Comparison of ENCODE assay signal across 1 cellular context in the genomic region with DNA sequence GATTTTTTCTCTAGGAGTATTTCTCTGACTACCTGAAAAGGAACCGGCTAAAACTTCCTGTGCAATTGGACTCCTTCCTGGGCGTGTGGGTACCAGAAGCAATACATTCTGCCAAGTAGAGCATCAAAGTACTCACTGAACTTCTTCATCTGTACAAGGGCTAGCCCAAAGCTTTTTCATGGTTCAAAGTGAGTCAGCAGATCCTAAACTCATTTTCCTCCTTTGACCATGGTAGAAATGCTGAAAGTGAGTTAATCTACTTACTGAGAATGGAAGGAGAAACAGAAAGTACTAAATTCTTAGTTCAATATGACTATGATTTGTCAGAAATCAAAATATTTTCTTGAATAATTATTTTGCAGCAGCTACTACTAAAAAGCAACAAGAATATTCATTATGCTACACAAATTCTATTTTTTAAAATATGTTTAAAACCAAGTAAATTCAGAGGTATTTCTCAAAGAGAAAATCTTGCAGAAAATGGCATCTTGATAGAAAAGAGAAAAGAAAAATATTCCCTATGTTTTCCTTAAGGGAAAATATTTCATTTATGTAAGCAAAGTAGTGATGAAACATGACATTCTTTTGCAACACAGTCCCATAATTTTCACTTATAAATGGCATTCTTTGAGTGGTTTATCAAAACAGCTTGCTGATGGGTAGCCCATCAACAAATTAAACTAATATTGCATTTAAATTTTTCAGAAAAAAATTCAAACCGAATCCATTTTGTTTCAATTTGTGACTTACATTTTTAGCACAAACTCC.
TF ChIP-seq lines count a peak whose summit lies in the region.

No MANE protein-coding gene starts in this region.

TF ChIP-seq in K562, 482 proteins besides CTCF, POLR2A, EP300 and RAD21 (continued from another document):
- TF ChIP-seq C11orf30 (IDR thresholded peaks at IDR 0.05; ENCODE audit: low read depth): peak; percentile 85
- TF ChIP-seq, protein P1, sequence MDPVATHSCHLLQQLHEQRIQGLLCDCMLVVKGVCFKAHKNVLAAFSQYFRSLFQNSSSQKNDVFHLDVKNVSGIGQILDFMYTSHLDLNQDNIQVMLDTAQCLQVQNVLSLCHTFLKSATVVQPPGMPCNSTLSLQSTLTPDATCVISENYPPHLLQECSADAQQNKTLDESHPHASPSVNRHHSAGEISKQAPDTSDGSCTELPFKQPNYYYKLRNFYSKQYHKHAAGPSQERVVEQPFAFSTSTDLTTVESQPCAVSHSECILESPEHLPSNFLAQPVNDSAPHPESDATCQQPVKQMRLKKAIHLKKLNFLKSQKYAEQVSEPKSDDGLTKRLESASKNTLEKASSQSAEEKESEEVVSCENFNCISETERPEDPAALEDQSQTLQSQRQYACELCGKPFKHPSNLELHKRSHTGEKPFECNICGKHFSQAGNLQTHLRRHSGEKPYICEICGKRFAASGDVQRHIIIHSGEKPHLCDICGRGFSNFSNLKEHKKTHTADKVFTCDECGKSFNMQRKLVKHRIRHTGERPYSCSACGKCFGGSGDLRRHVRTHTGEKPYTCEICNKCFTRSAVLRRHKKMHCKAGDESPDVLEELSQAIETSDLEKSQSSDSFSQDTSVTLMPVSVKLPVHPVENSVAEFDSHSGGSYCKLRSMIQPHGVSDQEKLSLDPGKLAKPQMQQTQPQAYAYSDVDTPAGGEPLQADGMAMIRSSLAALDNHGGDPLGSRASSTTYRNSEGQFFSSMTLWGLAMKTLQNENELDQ (CRISPR knock-in tag; IDR thresholded peaks at IDR 0.05; ENCODE audit: borderline replicate concordance): no peak
- no peak for TF ChIP-seq FUS (optimal IDR thresholded peaks at IDR 0.05; ENCODE audit: low read depth, low read length)
- TF ChIP-seq, protein P2, sequence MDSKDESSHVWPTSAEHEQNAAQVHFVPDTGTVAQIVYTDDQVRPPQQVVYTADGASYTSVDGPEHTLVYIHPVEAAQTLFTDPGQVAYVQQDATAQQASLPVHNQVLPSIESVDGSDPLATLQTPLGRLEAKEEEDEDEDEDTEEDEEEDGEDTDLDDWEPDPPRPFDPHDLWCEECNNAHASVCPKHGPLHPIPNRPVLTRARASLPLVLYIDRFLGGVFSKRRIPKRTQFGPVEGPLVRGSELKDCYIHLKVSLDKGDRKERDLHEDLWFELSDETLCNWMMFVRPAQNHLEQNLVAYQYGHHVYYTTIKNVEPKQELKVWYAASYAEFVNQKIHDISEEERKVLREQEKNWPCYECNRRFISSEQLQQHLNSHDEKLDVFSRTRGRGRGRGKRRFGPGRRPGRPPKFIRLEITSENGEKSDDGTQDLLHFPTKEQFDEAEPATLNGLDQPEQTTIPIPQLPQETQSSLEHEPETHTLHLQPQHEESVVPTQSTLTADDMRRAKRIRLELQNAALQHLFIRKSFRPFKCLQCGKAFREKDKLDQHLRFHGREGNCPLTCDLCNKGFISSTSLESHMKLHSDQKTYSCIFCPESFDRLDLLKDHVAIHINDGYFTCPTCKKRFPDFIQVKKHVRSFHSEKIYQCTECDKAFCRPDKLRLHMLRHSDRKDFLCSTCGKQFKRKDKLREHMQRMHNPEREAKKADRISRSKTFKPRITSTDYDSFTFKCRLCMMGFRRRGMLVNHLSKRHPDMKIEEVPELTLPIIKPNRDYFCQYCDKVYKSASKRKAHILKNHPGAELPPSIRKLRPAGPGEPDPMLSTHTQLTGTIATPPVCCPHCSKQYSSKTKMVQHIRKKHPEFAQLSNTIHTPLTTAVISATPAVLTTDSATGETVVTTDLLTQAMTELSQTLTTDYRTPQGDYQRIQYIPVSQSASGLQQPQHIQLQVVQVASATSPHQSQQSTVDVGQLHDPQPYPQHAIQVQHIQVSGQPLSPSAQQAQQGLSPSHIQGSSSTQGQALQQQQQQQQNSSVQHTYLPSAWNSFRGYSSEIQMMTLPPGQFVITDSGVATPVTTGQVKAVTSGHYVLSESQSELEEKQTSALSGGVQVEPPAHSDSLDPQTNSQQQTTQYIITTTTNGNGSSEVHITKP (IDR thresholded peaks at IDR 0.05; ENCODE audit: partially characterized antibody): no peak
- TF ChIP-seq ZNF165 (CRISPR knock-in tag; IDR thresholded peaks at IDR 0.05; ENCODE audit: borderline replicate concordance): no peak
